ENCODE assay signal across 1 cellular context in genomic region chr11:73760680-73761402, GRCh38.
TF ChIP-seq lines count a peak whose summit lies in the region.

Gene RAB6A (minus strand): TSS chr11:73761074. CDS start chr11:73760635, 439 bp downstream.

TF ChIP-seq in HCT116, 20 proteins besides CTCF, POLR2A, EP300 and RAD21 (continued from another document):
- TF ChIP-seq YY1 (IDR thresholded peaks at IDR 0.05; ENCODE audit: extremely low read depth, insufficient replicate concordance, low read depth, low read length), result no peak
- TF ChIP-seq EZH2 (IDR thresholded peaks at IDR 0.05), result no peak
- peak; percentile 94 for TF ChIP-seq SP1 (IDR thresholded peaks at IDR 0.05; ENCODE audit: low read depth)
- peak; percentile 65; the same call in 1 of the 2 replicates for TF ChIP-seq SRF (IDR thresholded peaks at IDR 0.05; ENCODE audit: low read depth)
- TF ChIP-seq FOSL1 (IDR thresholded peaks at IDR 0.05; ENCODE audit: low read depth), result no peak
- TF ChIP-seq ZNF274 (IDR thresholded peaks at IDR 0.05; ENCODE audit: low read depth, low read length), result no peak
TF ChIP-seq in HCT116: peak in this region for 7.
